Comparison of ENCODE assay signal across 1 cellular context in the genomic region with DNA sequence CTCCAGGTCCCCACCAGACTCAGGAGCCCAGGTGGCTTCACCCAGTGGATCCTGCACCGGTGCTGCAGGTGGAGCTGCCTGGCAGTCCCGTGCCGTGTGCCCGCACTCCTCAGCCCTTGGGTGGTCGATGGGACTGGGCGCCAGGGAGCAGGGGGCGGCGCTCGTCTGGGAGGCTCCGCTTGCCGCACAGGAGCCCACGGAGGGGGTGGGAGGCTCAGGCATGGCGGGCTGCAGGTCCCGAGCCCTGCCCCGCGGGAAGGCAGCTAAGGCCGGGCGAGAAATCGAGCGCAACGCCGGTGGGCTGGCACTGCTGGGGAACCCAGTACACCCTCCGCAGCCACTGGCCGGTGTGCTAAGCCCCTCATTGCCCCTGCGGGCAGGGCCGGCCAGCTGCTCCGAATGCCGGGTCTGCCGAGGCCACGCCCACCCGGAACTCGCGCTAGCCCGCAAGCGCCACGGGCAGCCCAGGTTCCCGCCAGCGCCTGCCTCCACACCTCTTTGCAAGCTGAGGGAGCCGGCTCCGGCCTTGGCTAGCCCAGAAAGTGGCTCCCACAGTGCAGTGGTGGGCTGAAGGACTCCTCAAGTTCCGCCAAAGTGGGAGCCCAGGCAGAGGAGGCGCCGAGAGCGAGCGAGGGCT.
TF ChIP-seq lines count a peak whose summit lies in the region.
"Not testable (repeated sequence)": the region's sequence is repeated elsewhere in the genome, so short reads cannot be mapped to it uniquely, and the experiment has no call there.

No MANE protein-coding gene starts in this region.

TF ChIP-seq in K562, 482 proteins besides CTCF, POLR2A, EP300 and RAD21 (continued from another document):
- TF ChIP-seq, protein P1, sequence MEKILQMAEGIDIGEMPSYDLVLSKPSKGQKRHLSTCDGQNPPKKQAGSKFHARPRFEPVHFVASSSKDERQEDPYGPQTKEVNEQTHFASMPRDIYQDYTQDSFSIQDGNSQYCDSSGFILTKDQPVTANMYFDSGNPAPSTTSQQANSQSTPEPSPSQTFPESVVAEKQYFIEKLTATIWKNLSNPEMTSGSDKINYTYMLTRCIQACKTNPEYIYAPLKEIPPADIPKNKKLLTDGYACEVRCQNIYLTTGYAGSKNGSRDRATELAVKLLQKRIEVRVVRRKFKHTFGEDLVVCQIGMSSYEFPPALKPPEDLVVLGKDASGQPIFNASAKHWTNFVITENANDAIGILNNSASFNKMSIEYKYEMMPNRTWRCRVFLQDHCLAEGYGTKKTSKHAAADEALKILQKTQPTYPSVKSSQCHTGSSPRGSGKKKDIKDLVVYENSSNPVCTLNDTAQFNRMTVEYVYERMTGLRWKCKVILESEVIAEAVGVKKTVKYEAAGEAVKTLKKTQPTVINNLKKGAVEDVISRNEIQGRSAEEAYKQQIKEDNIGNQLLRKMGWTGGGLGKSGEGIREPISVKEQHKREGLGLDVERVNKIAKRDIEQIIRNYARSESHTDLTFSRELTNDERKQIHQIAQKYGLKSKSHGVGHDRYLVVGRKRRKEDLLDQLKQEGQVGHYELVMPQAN (IDR thresholded peaks at IDR 0.05; ENCODE audit: borderline replicate concordance): peak; percentile 33; the same call in 1 of the 2 replicates
- peak; percentile 66 to 74 for TF ChIP-seq NRF1 (conservative IDR thresholded peaks at IDR 0.05 in 1 of 2, IDR thresholded peaks at IDR 0.05 in 1 of 2)
- TF ChIP-seq SUPT5H (IDR thresholded peaks at IDR 0.05): peak; percentile 69; the same call in 1 of the 2 replicates
- peak; percentile 9 for TF ChIP-seq BRD9 (IDR thresholded peaks at IDR 0.05; ENCODE audit: low read depth, partially characterized antibody)
- TF ChIP-seq HDAC1 (IDR thresholded peaks at IDR 0.05): peak in 1 of 2 experiments; percentile 78; a peak in 2 of 4 replicates
- TF ChIP-seq, protein P2, sequence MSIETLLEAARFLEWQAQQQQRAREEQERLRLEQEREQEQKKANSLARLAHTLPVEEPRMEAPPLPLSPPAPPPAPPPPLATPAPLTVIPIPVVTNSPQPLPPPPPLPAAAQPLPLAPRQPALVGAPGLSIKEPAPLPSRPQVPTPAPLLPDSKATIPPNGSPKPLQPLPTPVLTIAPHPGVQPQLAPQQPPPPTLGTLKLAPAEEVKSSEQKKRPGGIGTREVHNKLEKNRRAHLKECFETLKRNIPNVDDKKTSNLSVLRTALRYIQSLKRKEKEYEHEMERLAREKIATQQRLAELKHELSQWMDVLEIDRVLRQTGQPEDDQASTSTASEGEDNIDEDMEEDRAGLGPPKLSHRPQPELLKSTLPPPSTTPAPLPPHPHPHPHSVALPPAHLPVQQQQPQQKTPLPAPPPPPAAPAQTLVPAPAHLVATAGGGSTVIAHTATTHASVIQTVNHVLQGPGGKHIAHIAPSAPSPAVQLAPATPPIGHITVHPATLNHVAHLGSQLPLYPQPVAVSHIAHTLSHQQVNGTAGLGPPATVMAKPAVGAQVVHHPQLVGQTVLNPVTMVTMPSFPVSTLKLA (conservative IDR thresholded peaks at IDR 0.05): peak; percentile 68 to 74; a peak in 3 of 4 replicates
- TF ChIP-seq ZFX (CRISPR knock-in tag; IDR thresholded peaks at IDR 0.05): peak; percentile 50
- TF ChIP-seq, protein P3, sequence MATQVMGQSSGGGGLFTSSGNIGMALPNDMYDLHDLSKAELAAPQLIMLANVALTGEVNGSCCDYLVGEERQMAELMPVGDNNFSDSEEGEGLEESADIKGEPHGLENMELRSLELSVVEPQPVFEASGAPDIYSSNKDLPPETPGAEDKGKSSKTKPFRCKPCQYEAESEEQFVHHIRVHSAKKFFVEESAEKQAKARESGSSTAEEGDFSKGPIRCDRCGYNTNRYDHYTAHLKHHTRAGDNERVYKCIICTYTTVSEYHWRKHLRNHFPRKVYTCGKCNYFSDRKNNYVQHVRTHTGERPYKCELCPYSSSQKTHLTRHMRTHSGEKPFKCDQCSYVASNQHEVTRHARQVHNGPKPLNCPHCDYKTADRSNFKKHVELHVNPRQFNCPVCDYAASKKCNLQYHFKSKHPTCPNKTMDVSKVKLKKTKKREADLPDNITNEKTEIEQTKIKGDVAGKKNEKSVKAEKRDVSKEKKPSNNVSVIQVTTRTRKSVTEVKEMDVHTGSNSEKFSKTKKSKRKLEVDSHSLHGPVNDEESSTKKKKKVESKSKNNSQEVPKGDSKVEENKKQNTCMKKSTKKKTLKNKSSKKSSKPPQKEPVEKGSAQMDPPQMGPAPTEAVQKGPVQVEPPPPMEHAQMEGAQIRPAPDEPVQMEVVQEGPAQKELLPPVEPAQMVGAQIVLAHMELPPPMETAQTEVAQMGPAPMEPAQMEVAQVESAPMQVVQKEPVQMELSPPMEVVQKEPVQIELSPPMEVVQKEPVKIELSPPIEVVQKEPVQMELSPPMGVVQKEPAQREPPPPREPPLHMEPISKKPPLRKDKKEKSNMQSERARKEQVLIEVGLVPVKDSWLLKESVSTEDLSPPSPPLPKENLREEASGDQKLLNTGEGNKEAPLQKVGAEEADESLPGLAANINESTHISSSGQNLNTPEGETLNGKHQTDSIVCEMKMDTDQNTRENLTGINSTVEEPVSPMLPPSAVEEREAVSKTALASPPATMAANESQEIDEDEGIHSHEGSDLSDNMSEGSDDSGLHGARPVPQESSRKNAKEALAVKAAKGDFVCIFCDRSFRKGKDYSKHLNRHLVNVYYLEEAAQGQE (CRISPR knock-in tag; IDR thresholded peaks at IDR 0.05; ENCODE audit: low read depth): 0 out of 2 replicates have a peak, but pooled peaks have one; percentile 31
- not testable (repeated sequence) for TF ChIP-seq ATF1 (CRISPR knock-in tag; IDR thresholded peaks at IDR 0.05)
- 0 out of 2 replicates have a peak, but pooled peaks have one; percentile 14 for TF ChIP-seq ATF1 (tag; IDR thresholded peaks at IDR 0.05)
- TF ChIP-seq, protein P4, sequence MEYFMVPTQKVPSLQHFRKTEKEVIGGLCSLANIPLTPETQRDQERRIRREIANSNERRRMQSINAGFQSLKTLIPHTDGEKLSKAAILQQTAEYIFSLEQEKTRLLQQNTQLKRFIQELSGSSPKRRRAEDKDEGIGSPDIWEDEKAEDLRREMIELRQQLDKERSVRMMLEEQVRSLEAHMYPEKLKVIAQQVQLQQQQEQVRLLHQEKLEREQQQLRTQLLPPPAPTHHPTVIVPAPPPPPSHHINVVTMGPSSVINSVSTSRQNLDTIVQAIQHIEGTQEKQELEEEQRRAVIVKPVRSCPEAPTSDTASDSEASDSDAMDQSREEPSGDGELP (CRISPR knock-in tag; IDR thresholded peaks at IDR 0.05; ENCODE audit: borderline replicate concordance): peak; percentile 93
- peak; percentile 53 for TF ChIP-seq DACH1 (IDR thresholded peaks at IDR 0.05; ENCODE audit: partially characterized antibody)
- TF ChIP-seq SAFB (IDR thresholded peaks at IDR 0.05; ENCODE audit: borderline replicate concordance, low read depth, low read length): peak; percentile 50
- peak; percentile 84 for TF ChIP-seq POLR2G (IDR thresholded peaks at IDR 0.05; ENCODE audit: low read depth, low read length)
- TF ChIP-seq, protein P5, sequence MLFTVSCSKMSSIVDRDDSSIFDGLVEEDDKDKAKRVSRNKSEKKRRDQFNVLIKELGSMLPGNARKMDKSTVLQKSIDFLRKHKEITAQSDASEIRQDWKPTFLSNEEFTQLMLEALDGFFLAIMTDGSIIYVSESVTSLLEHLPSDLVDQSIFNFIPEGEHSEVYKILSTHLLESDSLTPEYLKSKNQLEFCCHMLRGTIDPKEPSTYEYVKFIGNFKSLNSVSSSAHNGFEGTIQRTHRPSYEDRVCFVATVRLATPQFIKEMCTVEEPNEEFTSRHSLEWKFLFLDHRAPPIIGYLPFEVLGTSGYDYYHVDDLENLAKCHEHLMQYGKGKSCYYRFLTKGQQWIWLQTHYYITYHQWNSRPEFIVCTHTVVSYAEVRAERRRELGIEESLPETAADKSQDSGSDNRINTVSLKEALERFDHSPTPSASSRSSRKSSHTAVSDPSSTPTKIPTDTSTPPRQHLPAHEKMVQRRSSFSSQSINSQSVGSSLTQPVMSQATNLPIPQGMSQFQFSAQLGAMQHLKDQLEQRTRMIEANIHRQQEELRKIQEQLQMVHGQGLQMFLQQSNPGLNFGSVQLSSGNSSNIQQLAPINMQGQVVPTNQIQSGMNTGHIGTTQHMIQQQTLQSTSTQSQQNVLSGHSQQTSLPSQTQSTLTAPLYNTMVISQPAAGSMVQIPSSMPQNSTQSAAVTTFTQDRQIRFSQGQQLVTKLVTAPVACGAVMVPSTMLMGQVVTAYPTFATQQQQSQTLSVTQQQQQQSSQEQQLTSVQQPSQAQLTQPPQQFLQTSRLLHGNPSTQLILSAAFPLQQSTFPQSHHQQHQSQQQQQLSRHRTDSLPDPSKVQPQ (CRISPR knock-in tag; IDR thresholded peaks at IDR 0.05; ENCODE audit: borderline replicate concordance): 0 out of 2 replicates have a peak, but pooled peaks have one; percentile 45
- 0 out of 2 replicates have a peak, but pooled peaks have one; percentile 2 for TF ChIP-seq ZNF445 (CRISPR knock-in tag; IDR thresholded peaks at IDR 0.05; ENCODE audit: low read depth)
- 0 out of 3 replicates have a peak, but pooled peaks of 1 of the 2 experiments have one; percentile 21 for TF ChIP-seq CBX3 (IDR thresholded peaks at IDR 0.05; ENCODE audit: borderline replicate concordance in 1 of 2, low read length in 2 of 2)
- TF ChIP-seq, protein P6, sequence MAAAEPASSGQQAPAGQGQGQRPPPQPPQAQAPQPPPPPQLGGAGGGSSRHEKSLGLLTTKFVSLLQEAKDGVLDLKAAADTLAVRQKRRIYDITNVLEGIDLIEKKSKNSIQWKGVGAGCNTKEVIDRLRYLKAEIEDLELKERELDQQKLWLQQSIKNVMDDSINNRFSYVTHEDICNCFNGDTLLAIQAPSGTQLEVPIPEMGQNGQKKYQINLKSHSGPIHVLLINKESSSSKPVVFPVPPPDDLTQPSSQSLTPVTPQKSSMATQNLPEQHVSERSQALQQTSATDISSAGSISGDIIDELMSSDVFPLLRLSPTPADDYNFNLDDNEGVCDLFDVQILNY (CRISPR knock-in tag; IDR thresholded peaks at IDR 0.05): 0 out of 2 replicates have a peak, but pooled peaks have one; percentile 15
- peak in 1 of 2 experiments; percentile 31; a peak in 1 of 4 replicates for TF ChIP-seq NONO (IDR thresholded peaks at IDR 0.05; ENCODE audit: low read depth in 2 of 2, low read length in 1 of 2)
- TF ChIP-seq TEAD1 (CRISPR knock-in tag; IDR thresholded peaks at IDR 0.05): peak in 1 of 2 experiments; percentile 13; a peak in 1 of 4 replicates
- TF ChIP-seq, protein P7, sequence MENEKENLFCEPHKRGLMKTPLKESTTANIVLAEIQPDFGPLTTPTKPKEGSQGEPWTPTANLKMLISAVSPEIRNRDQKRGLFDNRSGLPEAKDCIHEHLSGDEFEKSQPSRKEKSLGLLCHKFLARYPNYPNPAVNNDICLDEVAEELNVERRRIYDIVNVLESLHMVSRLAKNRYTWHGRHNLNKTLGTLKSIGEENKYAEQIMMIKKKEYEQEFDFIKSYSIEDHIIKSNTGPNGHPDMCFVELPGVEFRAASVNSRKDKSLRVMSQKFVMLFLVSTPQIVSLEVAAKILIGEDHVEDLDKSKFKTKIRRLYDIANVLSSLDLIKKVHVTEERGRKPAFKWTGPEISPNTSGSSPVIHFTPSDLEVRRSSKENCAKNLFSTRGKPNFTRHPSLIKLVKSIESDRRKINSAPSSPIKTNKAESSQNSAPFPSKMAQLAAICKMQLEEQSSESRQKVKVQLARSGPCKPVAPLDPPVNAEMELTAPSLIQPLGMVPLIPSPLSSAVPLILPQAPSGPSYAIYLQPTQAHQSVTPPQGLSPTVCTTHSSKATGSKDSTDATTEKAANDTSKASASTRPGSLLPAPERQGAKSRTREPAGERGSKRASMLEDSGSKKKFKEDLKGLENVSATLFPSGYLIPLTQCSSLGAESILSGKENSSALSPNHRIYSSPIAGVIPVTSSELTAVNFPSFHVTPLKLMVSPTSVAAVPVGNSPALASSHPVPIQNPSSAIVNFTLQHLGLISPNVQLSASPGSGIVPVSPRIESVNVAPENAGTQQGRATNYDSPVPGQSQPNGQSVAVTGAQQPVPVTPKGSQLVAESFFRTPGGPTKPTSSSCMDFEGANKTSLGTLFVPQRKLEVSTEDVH (IDR thresholded peaks at IDR 0.05; ENCODE audit: low read depth, partially characterized antibody): peak; percentile 92
- peak; percentile 82 for TF ChIP-seq ETV5 (CRISPR knock-in tag; IDR thresholded peaks at IDR 0.05; ENCODE audit: low read depth)
- peak; percentile 89; the same call in 1 of the 2 replicates for TF ChIP-seq E2F3 (CRISPR knock-in tag; IDR thresholded peaks at IDR 0.05)
- peak; percentile 64 for TF ChIP-seq ATF7 (IDR thresholded peaks at IDR 0.05)
